Comparison of ENCODE assay signal across 18 cellular contexts in the genomic region with DNA sequence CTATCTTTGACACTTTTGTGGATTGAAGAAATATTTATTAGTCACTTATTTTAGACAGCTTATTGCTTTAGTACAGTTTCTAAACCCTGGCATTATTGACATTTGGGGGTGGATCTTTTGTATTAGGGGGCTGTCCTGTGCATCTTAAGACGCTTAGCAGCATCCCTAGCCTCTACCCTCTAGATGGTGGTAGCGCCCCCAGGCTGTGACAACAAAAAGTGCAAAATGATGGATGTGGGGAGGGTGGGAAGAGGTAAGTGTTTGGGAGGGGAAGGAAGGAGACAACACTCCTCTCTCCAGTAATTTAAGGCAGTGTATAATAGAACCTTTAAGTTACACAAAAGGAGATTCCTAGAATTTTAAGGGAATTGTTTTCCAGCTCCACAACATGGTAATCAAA.
DNase-seq lines count a peak whose midpoint lies in the region; FAIRE-seq and TF ChIP-seq lines count a peak whose summit lies in the region.
"Had no signal": no experiment of that assay in that cellular context is flagged by ENCODE, and none has a peak within 500 bp of the region (broad histone marks: within the 10 kb centered on the region; RNA-seq: fewer than 3 reads in every experiment).

No MANE protein-coding gene starts in this region.

- no peaks in the 10 kb centered on the region for H3K9me3 Mint-ChIP-seq in type B pancreatic cell

- WGBS in H1 (ENCODE audit: extremely low coverage in 1 of 2, insufficient coverage in 1 of 2, insufficient read length in 1 of 2, insufficient replicate concordance in 2 of 2, low coverage in 1 of 2, low lambda C conversion rate in 2 of 2, missing lambda C conversion rate in 1 of 2), 2 experiments, result 83% methylated on average over 2 of the region's 2 CpGs; no CpG with 5 or more reads in 1 of the 2 experiments

- FAIRE-seq in H1 (lab: Jason Lieb, UNC), result no peak
- FAIRE-seq: A549, keratinocyte had no signal

- TF ChIP-seq RAD21 in H1 (IDR thresholded peaks at IDR 0.05 in 1 of 2, conservative IDR thresholded peaks at IDR 0.05 in 1 of 2; ENCODE audit: low read depth in 2 of 2, low read length in 2 of 2), result peak; percentile 64 to 79

- no peak overlapping the region for H3K27ac Mint-ChIP-seq in type B pancreatic cell
- H3K27ac Mint-ChIP-seq: activated CD8-positive, alpha-beta T cell treated with anti-CD3 and anti-CD28 coated beads, Interleukin-2, amount 10 ng/mL, durations not matched to agents 7 days and 5 days; naive thymus-derived CD8-positive, alpha-beta T cell had no signal

- no peak overlapping the region for H3K4ac ChIP-seq in H1 (replicated peaks; ENCODE audit: insufficient read length, low read depth, low read length)

- no peak overlapping the region for H3K4me3 Mint-ChIP-seq in type B pancreatic cell
- H3K4me3 Mint-ChIP-seq: activated CD8-positive, alpha-beta T cell treated with anti-CD3 and anti-CD28 coated beads, Interleukin-2, amount 10 ng/mL, durations not matched to agents 7 days and 5 days; naive thymus-derived CD8-positive, alpha-beta T cell had no signal

- H3K79me2 ChIP-seq in H1 (ENCODE audit: control insufficient read depth in 1 of 2, insufficient read depth in 2 of 2, low read length in 2 of 2), result no peaks in the 10 kb centered on the region

- H2BK12ac ChIP-seq in H1 (ENCODE audit: low read depth, low read length), result no peak overlapping the region

- H4K8ac ChIP-seq in H1 (ENCODE audit: extremely low read depth, insufficient read depth, low read length), result no peak overlapping the region

- H3K4me1 ChIP-seq in H1 (replicated peaks in 1 of 4; ENCODE audit: control insufficient read depth in 3 of 4, insufficient read depth in 4 of 4, low read length in 3 of 4), result no peaks in the 10 kb centered on the region
- H3K4me1 ChIP-seq: A549, esophagus squamous epithelium had no signal

- H3K18ac ChIP-seq in H1 (ENCODE audit: extremely low read depth, low read length), result no peak overlapping the region

- H3K9ac ChIP-seq in H1 (replicated peaks in 1 of 4; ENCODE audit: extremely low read depth in 1 of 4, low read depth in 3 of 4, low read length in 3 of 4), result no peak overlapping the region

- no peak overlapping the region for H3K27ac ChIP-seq in H1 (ENCODE audit: low read depth, low read length)
- H3K27ac ChIP-seq: A549, esophagus squamous epithelium had no signal

- no peaks in the 10 kb centered on the region for H4K20me1 ChIP-seq in H1 (replicated peaks in 1 of 2; ENCODE audit: control insufficient read depth in 1 of 2, insufficient read depth in 2 of 2, low read length in 2 of 2)

- no peak overlapping the region for H2BK20ac ChIP-seq in H1 (ENCODE audit: low read length)

- POLR2A ChIA-PET in H1 (lab: Charles Lee; ENCODE audit: partially characterized antibody), result no interaction called here

- H4K91ac ChIP-seq in H1 (replicated peaks; ENCODE audit: insufficient read length, low read length), result no peak overlapping the region

- CTCF ChIA-PET in H1 (lab: Charles Lee; ENCODE audit: partially characterized antibody), result interaction anchor here (0.6 to 2.2 kb wide), 14 partner anchors 9 to 383 kb away, joined by 3 to 9 read pairs (median 4); no protein-coding TSS in a partner anchor

- no peaks in the 10 kb centered on the region for H3K4me1 Mint-ChIP-seq in type B pancreatic cell (ENCODE audit: unreplicated experiment)
- H3K4me1 Mint-ChIP-seq: naive thymus-derived CD8-positive, alpha-beta T cell had no signal

- peaks cover 0 to 4% of the 10 kb centered on the region in 2 experiments; a peak in 1 of 4 replicates for H3K9me3 ChIP-seq in H1 (ENCODE audit: insufficient read depth in 2 of 2, low read depth in 1 of 2, low read length in 1 of 2)
- H3K9me3 ChIP-seq: A549 had no signal

- no peaks in the 10 kb centered on the region for H3K36me3 Mint-ChIP-seq in type B pancreatic cell
- H3K36me3 Mint-ChIP-seq: naive thymus-derived CD8-positive, alpha-beta T cell had no signal

- no peak overlapping the region for H2AFZ ChIP-seq in H1 (ENCODE audit: low read length)

- H3K56ac ChIP-seq in H1 (replicated peaks; ENCODE audit: insufficient read length, low read depth, low read length), result no peak overlapping the region

- H2BK15ac ChIP-seq in H1 (ENCODE audit: low read length), result no peak overlapping the region

- H2BK120ac ChIP-seq in H1 (replicated peaks; ENCODE audit: low read depth, low read length), result no peak overlapping the region

- H4K5ac ChIP-seq in H1 (ENCODE audit: insufficient read length, low read depth, low read length), result no peak overlapping the region

- no peak overlapping the region for H3K14ac ChIP-seq in H1 (ENCODE audit: insufficient read length)

- TF ChIP-seq EP300 in H1 (IDR thresholded peaks at IDR 0.05; ENCODE audit: borderline replicate concordance in 1 of 2, low read depth in 2 of 2, low read length in 2 of 2), result no peak

- H3K4me3 ChIP-seq in NB4 (ENCODE audit: low read depth, low read length), result no peak overlapping the region
- no peak overlapping the region for H3K4me3 ChIP-seq in H1 (ENCODE audit: extremely low read depth in 1 of 4, insufficient read depth in 2 of 4, low read depth in 3 of 4, low read length in 4 of 4)
- H3K4me3 ChIP-seq: A549, esophagus squamous epithelium had no signal

- H3K23ac ChIP-seq in H1 (ENCODE audit: insufficient read length), result no peak overlapping the region

- no peak overlapping the region for H2AK5ac ChIP-seq in H1 (ENCODE audit: low read depth, low read length)

- TF ChIP-seq POLR2A in NB4 (IDR thresholded peaks at IDR 0.05; ENCODE audit: extremely low read depth, insufficient read length) (no peak), H1 (IDR thresholded peaks at IDR 0.05; ENCODE audit: control extremely low read depth in 1 of 2, low read depth in 2 of 2, low read length in 2 of 2) (no peak)

- TF ChIP-seq CTCF in NB4 (IDR thresholded peaks at IDR 0.05; ENCODE audit: low read depth, low read length) (peak; percentile 23), H1 (IDR thresholded peaks at IDR 0.05; ENCODE audit: control extremely low read depth in 1 of 3, insufficient read depth in 1 of 3, low read depth in 1 of 3, low read length in 3 of 3) (peak; percentile 61 to 69 (median 66)), type B pancreatic cell (conservative IDR thresholded peaks at IDR 0.05) (peak; percentile 22)

- no peak overlapping the region for H3K4me2 ChIP-seq in H1 (ENCODE audit: insufficient read depth in 1 of 2, low read depth in 2 of 2, low read length in 2 of 2)
- H3K4me2 ChIP-seq: A549 had no signal

- H3K23me2 ChIP-seq in H1 (ENCODE audit: low read depth, low read length), result no peaks in the 10 kb centered on the region

- H3K27me3 Mint-ChIP-seq in type B pancreatic cell, result peaks cover 4% of the 10 kb centered on the region
- H3K27me3 Mint-ChIP-seq: naive thymus-derived CD8-positive, alpha-beta T cell had no signal

- H2BK5ac ChIP-seq in H1 (ENCODE audit: low read depth, low read length), result no peak overlapping the region

- DNase-seq in NCI-H82 (lab: John Stamatoyannopoulos, UW) (peak; percentile 17), NCI-H82 treated with DMSO at 0.1 percent for 48 hours (lab: John Stamatoyannopoulos, UW; ENCODE audit: unreplicated experiment) (no peak), NB4 (ENCODE audit: low read depth) (peak; percentile 10), H1 (ENCODE audit: low read depth in 1 of 2, low spot score in 2 of 2) (peak; percentile 10 to 74), type B pancreatic cell (ENCODE audit: extremely low spot score, unreplicated experiment) (no peak), NCI-H446 (lab: John Stamatoyannopoulos, UW) (no peak)
- DNase-seq in activated T-cell treated with anti-CD3 and anti-CD28 coated beads, Interleukin-2, amount 50 U/mL, for 1 hour, result no peak
- no peak for DNase-seq in activated CD8-positive, alpha-beta memory T cell treated with anti-CD3 and anti-CD28 coated beads, Interleukin-2, amount 50 U/mL, for 4 hours
- DNase-seq: activated CD8-positive, alpha-beta T cell treated with anti-CD3 and anti-CD28 coated beads, Interleukin-2, amount 10 ng/mL, durations not matched to agents 7 days and 5 days; DMS79; esophagus squamous epithelium; mammary epithelial cell; naive thymus-derived CD8-positive, alpha-beta T cell; NCI-H2081 treated with DMSO at 0.1 percent for 48 hours; NCI-H526 treated with DMSO at 0.1 percent for 48 hours; T-helper 1 cell had no signal

- H3K79me1 ChIP-seq in H1 (ENCODE audit: low read depth, low read length), result no peaks in the 10 kb centered on the region

- no peaks in the 10 kb centered on the region for H3K27me3 ChIP-seq in H1 (replicated peaks in 1 of 4; ENCODE audit: control insufficient read depth in 3 of 4, extremely low read depth in 1 of 4, insufficient read depth in 3 of 4, low read length in 3 of 4)
- H3K27me3 ChIP-seq: esophagus squamous epithelium had no signal

- H3K36me3 ChIP-seq in H1 (ENCODE audit: control insufficient read depth in 2 of 4, insufficient read depth in 4 of 4, low read length in 3 of 4), result peaks cover 0 to 1% (median 0%) of the 10 kb centered on the region in 4 experiments; a peak in 2 of 8 replicates
- H3K36me3 ChIP-seq: esophagus squamous epithelium had no signal

TF ChIP-seq in H1, 55 proteins besides CTCF, POLR2A, EP300 and RAD21:
- TF ChIP-seq RXRA (IDR thresholded peaks at IDR 0.05; ENCODE audit: insufficient read depth, low read depth, low read length), result no peak
- TF ChIP-seq ASH2L (IDR thresholded peaks at IDR 0.05; ENCODE audit: low read length), result no peak
- TF ChIP-seq, protein P1, sequence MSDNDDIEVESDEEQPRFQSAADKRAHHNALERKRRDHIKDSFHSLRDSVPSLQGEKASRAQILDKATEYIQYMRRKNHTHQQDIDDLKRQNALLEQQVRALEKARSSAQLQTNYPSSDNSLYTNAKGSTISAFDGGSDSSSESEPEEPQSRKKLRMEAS (IDR thresholded peaks at IDR 0.05), result no peak
- TF ChIP-seq BACH1 (IDR thresholded peaks at IDR 0.05; ENCODE audit: low read length), result no peak
- TF ChIP-seq CREB1 (IDR thresholded peaks at IDR 0.05), result no peak
- TF ChIP-seq CBX5 (IDR thresholded peaks at IDR 0.05; ENCODE audit: low read depth, low read length), result no peak
- TF ChIP-seq TAF1 (IDR thresholded peaks at IDR 0.05; ENCODE audit: low read depth, low read length), result no peak
- no peak for TF ChIP-seq CEBPB (IDR thresholded peaks at IDR 0.05; ENCODE audit: low read depth, low read length)
- no peak for TF ChIP-seq RBBP5 (IDR thresholded peaks at IDR 0.05; ENCODE audit: borderline replicate concordance, low read depth, low read length)
- no peak for TF ChIP-seq SP1 (IDR thresholded peaks at IDR 0.05; ENCODE audit: low read depth, low read length)
- no peak for TF ChIP-seq TAF7 (optimal IDR thresholded peaks at IDR 0.05; ENCODE audit: borderline replicate concordance, low read depth, low read length)

Comparison
In these comparisons a context has a peak if more than half of its experiments do, and no peak if none do; other contexts are left out.
1. DNase-seq: peak in NCI-H82 (single experiment), NB4 (single experiment) and H1 (2 of 2); none in NCI-H82 treated with DMSO at 0.1 percent for 48 hours (single experiment), type B pancreatic cell (single experiment), NCI-H446 (0 of 2), activated T-cell treated with anti-CD3 and anti-CD28 coated beads, Interleukin-2, amount 50 U/mL, for 1 hour (single experiment) and activated CD8-positive, alpha-beta memory T cell treated with anti-CD3 and anti-CD28 coated beads, Interleukin-2, amount 50 U/mL, for 4 hours (single experiment).
2. Peak in every context shown above with its lines, with median percentiles within 50 percentile points of each other: CTCF ChIP-seq.